Comparison of ENCODE assay signal across 25 cellular contexts in genomic region chr11:45412521-45412920, GRCh38.
DNase-seq lines count a peak whose midpoint lies in the region; FAIRE-seq lines count a peak whose summit lies in the region.
"Had no signal": no experiment of that assay in that cellular context is flagged by ENCODE, and none has a peak within 500 bp of the region (broad histone marks: within the 10 kb centered on the region; RNA-seq: fewer than 3 reads in every experiment).

No MANE protein-coding gene starts in this region.

- no peak overlapping the region for H3K4me3 ChIP-seq in small intestine (ENCODE audit: low read depth in 1 of 2, low read length in 2 of 2)

- WGBS in small intestine, 3 donors: 38 to 40% (median 38%) methylated on average over 5 of the region's 5 CpGs

- H3K27ac ChIP-seq in angular gyrus (ENCODE audit: low read depth, low read length) (peak overlapping the region; percentile 77), small intestine (ENCODE audit: low read depth in 1 of 2, low read length in 1 of 2) (no peak overlapping the region)
- H3K27ac ChIP-seq: 22Rv1 had no signal

- no peaks in the 10 kb centered on the region for H3K4me1 ChIP-seq in small intestine (ENCODE audit: control insufficient read depth in 2 of 2, insufficient read depth in 1 of 2, low read depth in 1 of 2, low read length in 1 of 2)

- no peaks in the 10 kb centered on the region for H3K36me3 ChIP-seq in small intestine (ENCODE audit: control insufficient read depth in 2 of 2, insufficient read depth in 2 of 2, low read length in 2 of 2)

- intact Hi-C loops in posterior vena cava (cut with DNase I): no loop called here

- DNase-seq in NCI-H1417 (lab: John Stamatoyannopoulos, UW) (peak in 2 of 3 experiments; percentile 69 to 82), NCI-H1417 treated with DMSO at 0.1 percent for 48 hours (lab: John Stamatoyannopoulos, UW) (no peak), iPS-NIHi7 (ENCODE audit: extremely low spot score) (peak; percentile 60), posterior vena cava (ENCODE audit: low spot score) (peak; percentile 42), small intestine (no peak), SW480 (ENCODE audit: low spot score) (no peak)
- DNase-seq in activated effector memory CD4-positive, alpha-beta T cell treated with Interleukin-2 at 50 U/mL for 16 hours: no peak
- DNase-seq: activated CD4-positive, alpha-beta T cell treated with anti-CD3 and anti-CD28 coated beads for 48 hours; activated naive CD4-positive, alpha-beta T cell treated with Interleukin-2 at 50 U/mL for 16 hours; activated T-cell treated with anti-CD3 and anti-CD28 coated beads, Interleukin-2, amount 50 U/mL, for 24 hours; CD4-positive, CD25-positive, alpha-beta regulatory T cell; DMS 273 treated with DMSO at 0.1 percent for 48 hours; HFFc6; KG1; left cardiac atrium; natural killer cell; NCI-H146; NCI-H526; posterior cingulate gyrus; stimulated activated CD4-positive, alpha-beta T cell treated with anti-CD3 and anti-CD28 coated beads, Interleukin-1b, Interleukin-23, amount 100 ng/mL, for 48 hours; T-helper 2 cell had no signal

- H3K9me3 ChIP-seq in small intestine (ENCODE audit: control insufficient read depth, low read depth): no peaks in the 10 kb centered on the region

- FAIRE-seq in small intestine (lab: Jason Lieb, UNC): no peak
- FAIRE-seq: bronchial epithelial cell, GM19239 had no signal

- peaks cover 0 to 9% of the 10 kb centered on the region in 2 donors for H3K27me3 ChIP-seq in small intestine (ENCODE audit: control insufficient read depth in 2 of 2, insufficient read depth in 2 of 2, low read length in 2 of 2)

Comparison
In these comparisons a context has a peak if more than half of its experiments do, and no peak if none do; other contexts are left out.
1. DNase-seq: peak in NCI-H1417 (2 of 3), iPS-NIHi7 (single experiment) and posterior vena cava (single experiment); none in NCI-H1417 treated with DMSO at 0.1 percent for 48 hours (single experiment), small intestine (single experiment), activated effector memory CD4-positive, alpha-beta T cell treated with Interleukin-2 at 50 U/mL for 16 hours (single experiment) and SW480 (single experiment).